ENCODE assay signal across 8 cellular contexts in the genomic region with DNA sequence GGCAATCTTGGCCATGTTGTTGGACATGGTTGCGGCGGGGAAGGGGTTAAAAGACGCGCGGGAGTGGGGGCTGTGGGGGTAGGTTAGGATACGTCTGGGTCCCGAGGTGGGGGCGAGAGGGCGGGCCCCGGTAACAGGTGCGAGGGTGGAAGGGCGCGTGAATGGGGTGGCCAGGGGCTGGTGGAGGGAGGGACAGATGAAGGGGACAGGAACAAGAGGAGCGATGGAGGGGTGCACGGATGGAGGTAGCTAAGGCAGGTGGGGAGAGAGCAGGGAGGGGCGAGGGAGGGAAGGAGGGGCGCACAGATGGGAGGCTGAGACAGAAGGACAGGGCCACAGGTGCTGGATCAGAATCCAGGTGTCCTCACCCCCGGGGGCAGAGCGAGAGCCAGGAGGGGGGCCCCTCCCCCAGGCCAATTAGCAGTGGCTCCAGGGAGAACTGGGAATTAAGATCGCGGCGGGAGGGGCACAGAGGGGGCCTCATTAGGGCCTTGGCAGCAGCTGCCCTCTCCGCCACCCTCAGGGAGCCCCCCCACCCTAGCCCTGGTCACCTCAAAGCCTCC. TPM values are rescaled to one million over a fixed set of nuclear protein-coding genes. Genes with fewer than 3 reads are reported as not detected.
DNase-seq lines count a peak whose midpoint lies in the region; ATAC-seq and TF ChIP-seq lines count a peak whose summit lies in the region.

No MANE protein-coding gene starts in this region.

- ATAC-seq in HG02678 (IDR thresholded peaks at IDR 0.05; ENCODE audit: unreplicated experiment): no peak
- ATAC-seq in GM18498 (IDR thresholded peaks at IDR 0.05; ENCODE audit: unreplicated experiment): no peak

- peaks cover 13% of the 10 kb centered on the region for H3K4me1 Mint-ChIP-seq in activated T-helper 2 cell treated with anti-CD3 and anti-CD28 coated beads, Interferon-gamma antibody, Interleukin-2, Interleukin-4, amounts not matched to agents 10 μg/mL and 5 μg/mL and 100 μg/mL, durations not matched to agents 14 hours and 24 hours and 36 hours (ENCODE audit: low read depth)
- H3K4me1 Mint-ChIP-seq in immature natural killer cell: peaks cover 11 to 16% of the 10 kb centered on the region in 2 donors

- H3K4me3 ChIP-seq in BE2C (ENCODE audit: low read depth, low read length) (peak overlapping the region; percentile 48), HUES6 (ENCODE audit: low read depth, low read length) (peak overlapping the region; percentile 69)

- H3K4me1 ChIP-seq in BE2C: peaks cover 33% of the 10 kb centered on the region
- peaks cover 30% of the 10 kb centered on the region for H3K4me1 ChIP-seq in HUES6 (ENCODE audit: control insufficient read depth, insufficient read depth, low read length)

- H3K36me3 Mint-ChIP-seq in activated T-helper 2 cell treated with anti-CD3 and anti-CD28 coated beads, Interferon-gamma antibody, Interleukin-2, Interleukin-4, amounts not matched to agents 10 μg/mL and 5 μg/mL and 100 μg/mL, durations not matched to agents 14 hours and 24 hours and 36 hours (ENCODE audit: low read depth): peaks cover 6% of the 10 kb centered on the region
- H3K36me3 Mint-ChIP-seq in immature natural killer cell: no peaks in the 10 kb centered on the region

- no peaks in the 10 kb centered on the region for H3K9me3 Mint-ChIP-seq in activated T-helper 2 cell treated with anti-CD3 and anti-CD28 coated beads, Interferon-gamma antibody, Interleukin-2, Interleukin-4, amounts not matched to agents 10 μg/mL and 5 μg/mL and 100 μg/mL, durations not matched to agents 14 hours and 24 hours and 36 hours
- H3K9me3 Mint-ChIP-seq in immature natural killer cell: no peaks in the 10 kb centered on the region

- TF ChIP-seq POLR2A in erythroblast (IDR thresholded peaks at IDR 0.05; ENCODE audit: low read length): no peak

- TF ChIP-seq CTCF in BE2C (IDR thresholded peaks at IDR 0.05; ENCODE audit: low read depth, low read length): no peak

- H3K27ac Mint-ChIP-seq in activated T-helper 2 cell treated with anti-CD3 and anti-CD28 coated beads, Interferon-gamma antibody, Interleukin-2, Interleukin-4, amounts not matched to agents 10 μg/mL and 5 μg/mL and 100 μg/mL, durations not matched to agents 14 hours and 24 hours and 36 hours: no peak overlapping the region
- no peak overlapping the region for H3K27ac Mint-ChIP-seq in immature natural killer cell

- peaks cover 2% of the 10 kb centered on the region for H3K27me3 Mint-ChIP-seq in activated T-helper 2 cell treated with anti-CD3 and anti-CD28 coated beads, Interferon-gamma antibody, Interleukin-2, Interleukin-4, amounts not matched to agents 10 μg/mL and 5 μg/mL and 100 μg/mL, durations not matched to agents 14 hours and 24 hours and 36 hours (ENCODE audit: low read depth)
- H3K27me3 Mint-ChIP-seq in immature natural killer cell (ENCODE audit: low read depth in 3 of 3): peaks cover 2 to 26% (median 14%) of the 10 kb centered on the region in 3 donors

- no peak overlapping the region for H3K9ac ChIP-seq in HUES6 (ENCODE audit: low read length)

- intact Hi-C loops in activated T-helper 2 cell treated with anti-CD3 and anti-CD28 coated beads, Interferon-gamma antibody, Interleukin-2, Interleukin-4, amounts not matched to agents 10 μg/mL and 5 μg/mL and 100 μg/mL, durations not matched to agents 14 hours and 24 hours and 36 hours (cut with micrococcal nuclease): loop anchor here (1.0 kb wide), 1 partner anchor 27 kb away; a partner anchor contains a TSS

- H3K4me3 Mint-ChIP-seq in activated T-helper 2 cell treated with anti-CD3 and anti-CD28 coated beads, Interferon-gamma antibody, Interleukin-2, Interleukin-4, amounts not matched to agents 10 μg/mL and 5 μg/mL and 100 μg/mL, durations not matched to agents 14 hours and 24 hours and 36 hours (ENCODE audit: low read depth): peak overlapping the region; percentile 75
- H3K4me3 Mint-ChIP-seq in immature natural killer cell: peak overlapping the region in 3 of 5 donors; percentile 20 to 68 (median 56)

- no peaks in the 10 kb centered on the region for H3K27me3 ChIP-seq in BE2C
- peaks cover 65% of the 10 kb centered on the region for H3K27me3 ChIP-seq in HUES6 (ENCODE audit: control insufficient read depth, insufficient read depth, low read length)

- DNase-seq in BE2C (no peak), immature natural killer cell (no peak), medulla oblongata (ENCODE audit: extremely low spot score) (no peak), erythroblast (lab: John Stamatoyannopoulos, UW) (no peak)
- no peak for DNase-seq in activated T-helper 2 cell treated with anti-CD3 and anti-CD28 coated beads, Interferon-gamma antibody, Interleukin-2, Interleukin-4, amounts not matched to agents 10 μg/mL and 5 μg/mL and 100 μg/mL, durations not matched to agents 14 hours and 24 hours and 36 hours (ENCODE audit: low spot score)

- H3K36me3 ChIP-seq in BE2C (no peaks in the 10 kb centered on the region), HUES6 (ENCODE audit: control insufficient read depth, insufficient read depth, low read length) (no peaks in the 10 kb centered on the region)

- H3K27ac ChIP-seq in HUES6 (ENCODE audit: low read depth, low read length): no peak overlapping the region

- no peaks in the 10 kb centered on the region for H3K9me3 ChIP-seq in BE2C
- no peaks in the 10 kb centered on the region for H3K9me3 ChIP-seq in HUES6 (ENCODE audit: control insufficient read depth, insufficient read depth, low read depth, low read length)

RNA-seq across cellular contexts. Expression of a gene that starts 1.3 kb away (rescaled TPM):
- polyA plus RNA-seq in BE2C (2012; ENCODE audit: insufficient read depth, insufficient read length, low read depth): 2.4 TPM
- total RNA-seq in activated T-helper 2 cell treated with anti-CD3 and anti-CD28 coated beads, Interferon-gamma antibody, Interleukin-2, Interleukin-4, amounts not matched to agents 10 μg/mL and 5 μg/mL and 100 μg/mL, durations not matched to agents 14 hours and 24 hours and 36 hours: 21.4 and 29.1 TPM in 2 replicates
- polyA plus RNA-seq in immature natural killer cell: not detected

RNA-seq across cellular contexts. Expression of a gene that starts 9.8 kb away (rescaled TPM):
- 16.1 TPM for polyA plus RNA-seq in BE2C (2012; ENCODE audit: insufficient read depth, insufficient read length, low read depth)
- total RNA-seq in activated T-helper 2 cell treated with anti-CD3 and anti-CD28 coated beads, Interferon-gamma antibody, Interleukin-2, Interleukin-4, amounts not matched to agents 10 μg/mL and 5 μg/mL and 100 μg/mL, durations not matched to agents 14 hours and 24 hours and 36 hours: 214 and 218 TPM in 2 replicates
- polyA plus RNA-seq in immature natural killer cell: under 1 TPM in 2 of 3 donors, not detected in 1; 0.14 to 0.52 TPM

RNA-seq across cellular contexts. Expression of a gene that starts 26.2 kb away (rescaled TPM):
- 16.0 TPM for polyA plus RNA-seq in BE2C (2012; ENCODE audit: insufficient read depth, insufficient read length, low read depth)
- 6.1 and 6.5 TPM in 2 replicates for total RNA-seq in activated T-helper 2 cell treated with anti-CD3 and anti-CD28 coated beads, Interferon-gamma antibody, Interleukin-2, Interleukin-4, amounts not matched to agents 10 μg/mL and 5 μg/mL and 100 μg/mL, durations not matched to agents 14 hours and 24 hours and 36 hours
- polyA plus RNA-seq in immature natural killer cell: not detected

RNA-seq across cellular contexts. Expression of a gene that starts 33.6 kb away (rescaled TPM):
- polyA plus RNA-seq in BE2C (2012; ENCODE audit: insufficient read depth, insufficient read length, low read depth): 263 TPM
- total RNA-seq in activated T-helper 2 cell treated with anti-CD3 and anti-CD28 coated beads, Interferon-gamma antibody, Interleukin-2, Interleukin-4, amounts not matched to agents 10 μg/mL and 5 μg/mL and 100 μg/mL, durations not matched to agents 14 hours and 24 hours and 36 hours: 537 and 553 TPM in 2 replicates
- polyA plus RNA-seq in immature natural killer cell: 100 to 1,000 TPM; 151 to 185 (median 178) TPM
